25 cellular contexts compared by ENCODE assay signal in genomic region chr7:46993396-46993795, GRCh38.
DNase-seq lines count a peak whose midpoint lies in the region; ATAC-seq and TF ChIP-seq lines count a peak whose summit lies in the region.
"Had no signal": no experiment of that assay in that cellular context is flagged by ENCODE, and none has a peak within 500 bp of the region (broad histone marks: within the 10 kb centered on the region; RNA-seq: fewer than 3 reads in every experiment).

No MANE protein-coding gene starts in this region.

- H3K4me3 Mint-ChIP-seq in CD4-positive, alpha-beta T cell, result no peak overlapping the region
- H3K4me3 Mint-ChIP-seq: activated naive CD8-positive, alpha-beta T cell treated with anti-CD3 and anti-CD28 coated beads, Interleukin-2, amount 10 ng/mL, durations not matched to agents 7 days and 5 days; nephron progenitor cell; stimulated activated naive CD8-positive, alpha-beta T cell treated with anti-CD3 and anti-CD28 coated beads, Interleukin-15, amount 100 ng/mL, for 72 hours; T-helper 17 cell had no signal

- H3K27ac Mint-ChIP-seq in CD4-positive, alpha-beta T cell, result no peak overlapping the region
- H3K27ac Mint-ChIP-seq: activated naive CD8-positive, alpha-beta T cell treated with anti-CD3 and anti-CD28 coated beads, Interleukin-2, amount 10 ng/mL, durations not matched to agents 7 days and 5 days; nephron progenitor cell; stimulated activated naive CD8-positive, alpha-beta T cell treated with anti-CD3 and anti-CD28 coated beads, Interleukin-15, amount 100 ng/mL, for 72 hours; T-helper 17 cell had no signal

- H3K36me3 ChIP-seq in adipocyte (ENCODE audit: control insufficient read depth, insufficient read depth, low read length, severe bottlenecking) (no peaks in the 10 kb centered on the region), thyroid gland (no peaks in the 10 kb centered on the region)
- H3K36me3 ChIP-seq: gastrocnemius medialis, SJSA1 had no signal

- H3K4me1 ChIP-seq in adipocyte (ENCODE audit: control insufficient read depth, insufficient read depth, low read length), result peaks cover 7% of the 10 kb centered on the region
- H3K4me1 ChIP-seq in thyroid gland, result peaks cover 0 to 3% of the 10 kb centered on the region in 2 donors
- H3K4me1 ChIP-seq: body of pancreas, gastrocnemius medialis, SJSA1 had no signal

- no peaks in the 10 kb centered on the region for H3K9me3 Mint-ChIP-seq in CD4-positive, alpha-beta T cell
- H3K9me3 Mint-ChIP-seq: activated naive CD8-positive, alpha-beta T cell treated with anti-CD3 and anti-CD28 coated beads, Interleukin-2, amount 10 ng/mL, durations not matched to agents 7 days and 5 days; nephron progenitor cell had no signal

- intact Hi-C loops in thyroid gland (cut with DNase I), result no loop called here
- intact Hi-C loops in CD4-positive, alpha-beta T cell (cut with DNase I, micrococcal nuclease), result no loop called here

- H3K9me3 ChIP-seq in adipocyte (ENCODE audit: control insufficient read depth, low read length) (no peaks in the 10 kb centered on the region), thyroid gland (no peaks in the 10 kb centered on the region)
- no peaks in the 10 kb centered on the region for H3K9me3 ChIP-seq in CD4-positive, alpha-beta T cell (ENCODE audit: control insufficient read depth, low read length)
- H3K9me3 ChIP-seq: body of pancreas, gastrocnemius medialis, SJSA1 had no signal

- no peak for ATAC-seq in HG03139 (IDR thresholded peaks at IDR 0.05; ENCODE audit: unreplicated experiment)
- no peak for ATAC-seq in CD4-positive, alpha-beta T cell (ENCODE audit: poor library complexity)
- ATAC-seq in GM18867 (IDR thresholded peaks at IDR 0.05; ENCODE audit: unreplicated experiment), result no peak
- ATAC-seq: body of pancreas; gastrocnemius medialis; stimulated activated naive CD8-positive, alpha-beta T cell treated with anti-CD3 and anti-CD28 coated beads, Interleukin-15, amount 100 ng/mL, for 72 hours; T-helper 17 cell had no signal

- no peaks in the 10 kb centered on the region for H3K27me3 Mint-ChIP-seq in CD4-positive, alpha-beta T cell
- H3K27me3 Mint-ChIP-seq: activated naive CD8-positive, alpha-beta T cell treated with anti-CD3 and anti-CD28 coated beads, Interleukin-2, amount 10 ng/mL, durations not matched to agents 7 days and 5 days; stimulated activated naive CD8-positive, alpha-beta T cell treated with anti-CD3 and anti-CD28 coated beads, Interleukin-15, amount 100 ng/mL, for 72 hours; T-helper 17 cell had no signal

- CTCF ChIA-PET in CD4-positive, alpha-beta T cell (lab: Charles Lee), result no interaction called here

- POLR2A ChIA-PET in CD4-positive, alpha-beta T cell (lab: Charles Lee), result no interaction called here

- no peaks in the 10 kb centered on the region for H3K36me3 Mint-ChIP-seq in CD4-positive, alpha-beta T cell (ENCODE audit: low read depth)
- H3K36me3 Mint-ChIP-seq: activated naive CD8-positive, alpha-beta T cell treated with anti-CD3 and anti-CD28 coated beads, Interleukin-2, amount 10 ng/mL, durations not matched to agents 7 days and 5 days had no signal

- TF ChIP-seq CTCF in foreskin fibroblast (IDR thresholded peaks at IDR 0.05; ENCODE audit: low read depth, low read length) (no peak), thyroid gland (IDR thresholded peaks at IDR 0.05) (no peak)
- TF ChIP-seq CTCF in CD4-positive, alpha-beta T cell (IDR thresholded peaks at IDR 0.05), result no peak

- no peaks in the 10 kb centered on the region for H3K4me1 Mint-ChIP-seq in CD4-positive, alpha-beta T cell (ENCODE audit: low read depth)
- H3K4me1 Mint-ChIP-seq: activated naive CD8-positive, alpha-beta T cell treated with anti-CD3 and anti-CD28 coated beads, Interleukin-2, amount 10 ng/mL, durations not matched to agents 7 days and 5 days; nephron progenitor cell; stimulated activated naive CD8-positive, alpha-beta T cell treated with anti-CD3 and anti-CD28 coated beads, Interleukin-15, amount 100 ng/mL, for 72 hours; T-helper 17 cell had no signal

- no peak overlapping the region for H3K9ac ChIP-seq in adipocyte (ENCODE audit: low read length)

- TF ChIP-seq POLR2A in thyroid gland (IDR thresholded peaks at IDR 0.05), result no peak

- H3K27ac ChIP-seq in thyroid gland, result no peak overlapping the region
- no peak overlapping the region for H3K27ac ChIP-seq in CD4-positive, alpha-beta T cell (ENCODE audit: low read depth, low read length)
- H3K27ac ChIP-seq: body of pancreas, gastrocnemius medialis, SJSA1 had no signal

- DNase-seq in SIG-M5 treated with dmso at 0.1 percent for 504 hours (lab: John Stamatoyannopoulos, UW; ENCODE audit: unreplicated experiment), result peak; percentile 20
- DNase-seq in SIG-M5 (lab: John Stamatoyannopoulos, UW), result no peak
- DNase-seq in adipocyte (ENCODE audit: low read depth), result peak; percentile 71
- peak; percentile 33 to 61 for DNase-seq in foreskin fibroblast
- peak; percentile 21 to 25 for DNase-seq in thyroid gland
- no peak for DNase-seq in CD4-positive, alpha-beta T cell
- DNase-seq: activated CD4-positive, alpha-beta T cell treated with anti-CD3 and anti-CD28 coated beads, Interleukin-2, amount 50 U/mL, for 4 hours; activated CD8-positive, alpha-beta memory T cell treated with anti-CD3 and anti-CD28 coated beads, Interleukin-2, amount 50 U/mL, for 48 hours; activated naive CD8-positive, alpha-beta T cell treated with anti-CD3 and anti-CD28 coated beads, Interleukin-2, amount 10 ng/mL, durations not matched to agents 7 days and 5 days; body of pancreas; gastrocnemius medialis; kidney glomerular epithelial cell; midbrain; NCI-H1436 treated with DMSO at 0.1 percent for 48 hours; NCI-H69; nephron progenitor cell; OCI-M1; posterior cingulate gyrus; stimulated activated naive CD8-positive, alpha-beta T cell treated with anti-CD3 and anti-CD28 coated beads, Interleukin-15, amount 100 ng/mL, for 72 hours; T-helper 17 cell; trophoblast cell had no signal

- H3K27me3 ChIP-seq in adipocyte (replicated peaks; ENCODE audit: control insufficient read depth, insufficient read depth, low read length) (no peaks in the 10 kb centered on the region), thyroid gland (no peaks in the 10 kb centered on the region)
- H3K27me3 ChIP-seq in CD4-positive, alpha-beta T cell (ENCODE audit: control insufficient read depth, insufficient read depth, low read length), result no peaks in the 10 kb centered on the region
- H3K27me3 ChIP-seq: body of pancreas, gastrocnemius medialis, SJSA1 had no signal

- WGBS in thyroid gland, 2 donors, result 44 to 52% methylated on average over 3 of the region's 3 CpGs

- H3K4me3 ChIP-seq in adipocyte (ENCODE audit: low read length), result no peak overlapping the region
- H3K4me3 ChIP-seq in foreskin fibroblast (ENCODE audit: low read depth in 1 of 2, low read length in 2 of 2), result no peak overlapping the region
- no peak overlapping the region for H3K4me3 ChIP-seq in thyroid gland (replicated peaks in 1 of 3)
- H3K4me3 ChIP-seq: body of pancreas, gastrocnemius medialis, SJSA1, skin epidermis had no signal

Comparison
In these comparisons a context has a peak if more than half of its experiments do, and no peak if none do; other contexts are left out.
1. DNase-seq: peak in SIG-M5 treated with dmso at 0.1 percent for 504 hours (single experiment), adipocyte (single experiment), foreskin fibroblast (2 of 2) and thyroid gland (2 of 2); none in SIG-M5 (single experiment) and CD4-positive, alpha-beta T cell (0 of 10).